In the genomic region with DNA sequence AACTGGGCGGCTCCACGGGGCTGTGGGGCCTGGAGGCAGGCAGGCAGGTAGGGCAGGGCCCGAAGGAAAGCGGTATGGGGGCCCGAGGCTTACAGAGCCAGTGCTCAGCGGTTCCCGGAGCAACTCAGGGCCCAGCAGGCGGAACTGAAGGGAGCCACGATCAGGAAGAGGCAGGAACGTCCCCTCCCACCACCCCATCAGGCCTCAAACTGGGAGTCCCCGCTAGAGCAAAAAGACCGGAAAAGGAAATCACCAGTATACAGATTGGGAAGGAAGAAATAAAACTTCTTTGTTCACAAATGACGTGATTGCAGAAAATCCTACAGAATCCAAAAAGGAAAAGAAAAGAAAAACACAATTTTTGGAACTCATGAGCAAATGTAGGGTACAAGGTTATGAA, we compare ENCODE assay signal across 19 cellular contexts. TPM values are rescaled to one million over a fixed set of nuclear protein-coding genes. Genes with fewer than 3 reads are reported as not detected.
DNase-seq lines count a peak whose midpoint lies in the region; ATAC-seq, FAIRE-seq and TF ChIP-seq lines count a peak whose summit lies in the region.
"Had no signal": no experiment of that assay in that cellular context is flagged by ENCODE, and none has a peak within 500 bp of the region (broad histone marks: within the 10 kb centered on the region; RNA-seq: fewer than 3 reads in every experiment).

No MANE protein-coding gene starts in this region.

- WGBS in GM12878 (ENCODE audit: insufficient coverage, insufficient replicate concordance, low lambda C conversion rate, missing lambda C conversion rate), result 40% methylated on average over 9 of the region's 13 CpGs

- TF ChIP-seq EP300 in GM12878 (IDR thresholded peaks at IDR 0.05; ENCODE audit: borderline replicate concordance in 1 of 2, control insufficient read depth in 1 of 2, low read depth in 2 of 2, low read length in 2 of 2), result no peak

- intact Hi-C loops in GM12878 (cut with micrococcal nuclease; ENCODE audit: unreplicated experiment), result no loop called here

- in situ Hi-C loops in GM12878 (cut with MboI), result no loop called here

- CTCF ChIA-PET in GM12878 (lab: Yijun Ruan, JAX), result no interaction called here

- H3K4me1 ChIP-seq in GM12878 (ENCODE audit: control insufficient read depth, insufficient read depth, low read length) (no peaks in the 10 kb centered on the region), neural progenitor cell (no peaks in the 10 kb centered on the region)

- H3K4me2 ChIP-seq in GM12878 (ENCODE audit: control insufficient read depth, insufficient read depth) (no peak overlapping the region), neural progenitor cell (no peak overlapping the region)
- H3K4me2 ChIP-seq: A549, KMS-11 had no signal

- no peaks in the 10 kb centered on the region for H3K36me3 Mint-ChIP-seq in neural progenitor cell
- H3K36me3 Mint-ChIP-seq: CD4-positive, CD25-positive, alpha-beta regulatory T cell had no signal

- H3K27me3 Mint-ChIP-seq in neural progenitor cell (ENCODE audit: insufficient read depth, low read depth), result peaks cover 18% of the 10 kb centered on the region

- H3F3A ChIP-seq in neural progenitor cell (ENCODE audit: low read depth), result no peaks in the 10 kb centered on the region

- no peak for FAIRE-seq in GM12878 (lab: Jason Lieb, UNC)
- FAIRE-seq: A549, GM18507 had no signal

- H3K9me3 ChIP-seq in GM12878 (replicated peaks; ENCODE audit: control insufficient read depth, insufficient read depth, low read length), result no peaks in the 10 kb centered on the region; the same call in 2 of the 3 replicates
- H3K9me3 ChIP-seq in neural progenitor cell (ENCODE audit: low read depth), result no peaks in the 10 kb centered on the region

- no TSS peak for BruUV-seq in GM12878 (replicated peaks; lab: Mats Ljungman, UMichigan)

- H3K79me2 ChIP-seq in GM12878 (ENCODE audit: control insufficient read depth, insufficient read depth, low read length) (no peaks in the 10 kb centered on the region), neural progenitor cell (ENCODE audit: low read depth) (no peaks in the 10 kb centered on the region)

- H3K9me3 Mint-ChIP-seq in neural progenitor cell, result peaks cover 7% of the 10 kb centered on the region

- no peak overlapping the region for H3K27ac ChIP-seq in GM12878 (ENCODE audit: control insufficient read depth, insufficient read depth)
- H3K27ac ChIP-seq in neural progenitor cell, result no peak overlapping the region
- H3K27ac ChIP-seq: A549, KMS-11 had no signal

- peaks cover 20% of the 10 kb centered on the region for H3K4me1 Mint-ChIP-seq in neural progenitor cell

- no peak for TF ChIP-seq POLR2A in GM12878 (IDR thresholded peaks at IDR 0.05; ENCODE audit: low read depth, low read length)

- TF ChIP-seq RAD21 in GM12878 (IDR thresholded peaks at IDR 0.05; ENCODE audit: insufficient read depth, low read depth, low read length), result no peak

- H3K4me3 Mint-ChIP-seq in neural progenitor cell, result no peak overlapping the region
- H3K4me3 Mint-ChIP-seq: CD4-positive, CD25-positive, alpha-beta regulatory T cell; IgD-negative memory B cell had no signal

- H3K27ac Mint-ChIP-seq in neural progenitor cell, result no peak overlapping the region
- H3K27ac Mint-ChIP-seq: CD4-positive, CD25-positive, alpha-beta regulatory T cell; IgD-negative memory B cell had no signal

- H3K4me3 ChIP-seq in H7 (ENCODE audit: insufficient read depth, low read depth, low read length) (no peak overlapping the region), GM12878 (no peak overlapping the region), neural progenitor cell (no peak overlapping the region)
- H3K4me3 ChIP-seq: A549 had no signal

- ATAC-seq in GM12878 (no peak), esophagus mucosa (peak; percentile 6), HG03469 (IDR thresholded peaks at IDR 0.05; ENCODE audit: unreplicated experiment) (no peak)
- ATAC-seq: A549, HCT116 had no signal

- RAD21 ChIA-PET in GM12878 (lab: Charles Lee; ENCODE audit: unreplicated experiment), result no interaction called here

- no peaks in the 10 kb centered on the region for H4K20me1 ChIP-seq in GM12878 (ENCODE audit: control insufficient read depth, insufficient read depth)
- H4K20me1 ChIP-seq in neural progenitor cell (ENCODE audit: low read depth), result no peaks in the 10 kb centered on the region

- H3K27me3 ChIP-seq in H7 (ENCODE audit: control insufficient read depth, insufficient read depth, low read length), result no peaks in the 10 kb centered on the region
- peaks cover 0 to 2% of the 10 kb centered on the region in 2 experiments; a peak in 1 of 4 replicates for H3K27me3 ChIP-seq in GM12878 (replicated peaks in 1 of 2; ENCODE audit: control insufficient read depth in 2 of 2, insufficient read depth in 2 of 2, low read length in 1 of 2)
- H3K27me3 ChIP-seq in neural progenitor cell, result peaks cover 23% of the 10 kb centered on the region

- POLR2A ChIA-PET in GM12878 (lab: Charles Lee), result no interaction called here

- DNase-seq in H7 (peak; percentile 55), GM12878 (ENCODE audit: low read depth, low spot score) (no peak), neural progenitor cell (ENCODE audit: low spot score) (no peak), NCI-H187 treated with DMSO at 0.1 percent for 48 hours (lab: John Stamatoyannopoulos, UW) (no peak), NK-92 (lab: John Stamatoyannopoulos, UW; ENCODE audit: unreplicated experiment) (no peak)
- DNase-seq: Calu3; CD4-positive, CD25-positive, alpha-beta regulatory T cell; DMS 273 treated with DMSO at 0.1 percent for 48 hours had no signal

- no peak for TF ChIP-seq CTCF in GM12878 (IDR thresholded peaks at IDR 0.05 in 2 of 3, conservative IDR thresholded peaks at IDR 0.05 in 1 of 3; ENCODE audit: control insufficient read depth in 2 of 3, extremely low read depth in 1 of 3, insufficient read depth in 1 of 3, low read depth in 3 of 3, low read length in 3 of 3)
- TF ChIP-seq CTCF in neural progenitor cell (IDR thresholded peaks at IDR 0.05), result no peak

- no peaks in the 10 kb centered on the region for H3K36me3 ChIP-seq in H7 (replicated peaks; ENCODE audit: control insufficient read depth, insufficient read depth, low read length)
- no peaks in the 10 kb centered on the region for H3K36me3 ChIP-seq in GM12878 (ENCODE audit: control insufficient read depth in 2 of 2, insufficient read depth in 2 of 2, low read length in 1 of 2)
- H3K36me3 ChIP-seq in neural progenitor cell, result no peaks in the 10 kb centered on the region

- SMC1A ChIA-PET in GM12878 (lab: Charles Lee; ENCODE audit: uncharacterized antibody, unreplicated experiment), result no interaction called here

- H2AFZ ChIP-seq in GM12878 (ENCODE audit: control insufficient read depth, low read depth, low read length), result no peak overlapping the region
- H2AFZ ChIP-seq in neural progenitor cell (replicated peaks), result no peak overlapping the region

- H3K9ac ChIP-seq in GM12878 (ENCODE audit: control insufficient read depth, insufficient read depth, low read length), result no peak overlapping the region
- no peak overlapping the region for H3K9ac ChIP-seq in neural progenitor cell
- H3K9ac ChIP-seq: KMS-11 had no signal

TF ChIP-seq in GM12878, 131 proteins besides CTCF, POLR2A, EP300 and RAD21:
- TF ChIP-seq RAD51 (IDR thresholded peaks at IDR 0.05) (0 out of 2 replicates have a peak, but pooled peaks have one; percentile 18), YY1 (IDR thresholded peaks at IDR 0.05; ENCODE audit: low read depth, low read length) (no peak)

RNA-seq across cellular contexts. Expression of a gene that starts 21.6 kb away (rescaled TPM):
- 5.3 and 9.2 TPM in 2 replicates for total RNA-seq in H7 (2014; rRNA removed; shearing (Covaris generic))
- 22.3 and 26.6 TPM in 2 replicates for total RNA-seq in GM12878 (2013; cell fraction: nucleolus; rRNA removed)
- total RNA-seq in GM12878 (2014; rRNA removed), result 15.4 and 19.4 TPM in 2 replicates
- total RNA-seq in GM12878 (2014; rRNA removed; fragmentation: Illumina TruSeq; extraction: Trizol), result 16.0 and 17.6 TPM in 2 replicates
- 14.8 and 16.7 TPM in 2 replicates for total RNA-seq in GM12878 (2021)
- polyA plus RNA-seq in GM12878 (2011; ENCODE audit: low read depth), result 28.4 TPM
- polyA plus RNA-seq in GM12878 (2011; rRNA removed), result 30.8 and 32.5 TPM in 2 replicates
- polyA plus RNA-seq in GM12878 (2011; cell fraction: cytosol; rRNA removed), result 27.5 TPM in 2 replicates
- 22.1 and 26.6 TPM in 2 replicates for polyA plus RNA-seq in GM12878 (2011; cell fraction: nucleus; rRNA removed)
- polyA plus RNA-seq in GM12878 (2012), result 28.4 and 35.3 TPM in 2 replicates
- 14.1 and 17.2 TPM in 2 replicates for polyA plus RNA-seq in GM12878 (2014; fragmentation: Illumina TruSeq; extraction: Trizol)
- polyA plus RNA-seq in GM12878 (2014; fragmentation: Nextera tagmentation; extraction: Ambion mirVana), result 10 to 100 TPM; 34.9 to 39.9 TPM
- polyA plus RNA-seq in GM12878 (2014; rRNA removed), result 19.8 and 23.1 TPM in 2 replicates
- 10 to 100 TPM; 21.7 to 23.1 TPM for polyA plus RNA-seq in GM12878 (2016; fragmentation: Nextera tagmentation; extraction: Ambion mirVana)
- polyA minus RNA-seq in GM12878 (2011; rRNA and poly(A)+ RNA removed), result 12.7 and 16.2 TPM in 2 replicates
- polyA minus RNA-seq in GM12878 (2011; cell fraction: cytosol; rRNA and poly(A)+ RNA removed), result 5.8 and 9.6 TPM in 2 replicates
- polyA minus RNA-seq in GM12878 (2011; cell fraction: nucleus; rRNA and poly(A)+ RNA removed), result 15.6 and 20.4 TPM in 2 replicates
- 13.5 TPM for total RNA-seq in esophagus mucosa
- total RNA-seq in neural progenitor cell (ENCODE audit: low replicate concordance), result 9.0 and 13.3 TPM in 2 replicates

RNA-seq across cellular contexts. Expression of a gene that starts 51.1 kb away (rescaled TPM):
- total RNA-seq in H7 (2014; rRNA removed; shearing (Covaris generic)), result not detected in 2 replicates
- total RNA-seq in GM12878 (2013; cell fraction: nucleolus; rRNA removed), result not detected in 2 replicates
- total RNA-seq in GM12878 (2014; rRNA removed) (not detected in 2 replicates), GM12878 (2014; rRNA removed; fragmentation: Illumina TruSeq; extraction: Trizol) (not detected in 2 replicates), GM12878 (2021) (not detected in 2 replicates), esophagus mucosa (not detected), neural progenitor cell (ENCODE audit: low replicate concordance) (not detected in 2 replicates)
- not detected for polyA plus RNA-seq in GM12878 (2011; ENCODE audit: low read depth)
- polyA plus RNA-seq in GM12878 (2011; rRNA removed) (not detected in 2 replicates), GM12878 (2014; fragmentation: Illumina TruSeq; extraction: Trizol) (not detected in 2 replicates), GM12878 (2014; fragmentation: Nextera tagmentation; extraction: Ambion mirVana) (not detected), GM12878 (2014; rRNA removed) (not detected in 2 replicates), GM12878 (2016; fragmentation: Nextera tagmentation; extraction: Ambion mirVana) (not detected)
- not detected in 2 replicates for polyA plus RNA-seq in GM12878 (2011; cell fraction: cytosol; rRNA removed)
- polyA plus RNA-seq in GM12878 (2011; cell fraction: nucleus; rRNA removed), result not detected in 2 replicates
- not detected in 2 replicates for polyA plus RNA-seq in GM12878 (2012)
- polyA minus RNA-seq in GM12878 (2011; rRNA and poly(A)+ RNA removed), result not detected in 2 replicates
- polyA minus RNA-seq in GM12878 (2011; cell fraction: cytosol; rRNA and poly(A)+ RNA removed), result not detected in 2 replicates
- not detected in 2 replicates for polyA minus RNA-seq in GM12878 (2011; cell fraction: nucleus; rRNA and poly(A)+ RNA removed)
- total RNA-seq: Calu3; CD4-positive, CD25-positive, alpha-beta regulatory T cell; Daoy; H4; HT-29 had no signal
- polyA plus RNA-seq: A549; BJ; CD4-positive, CD25-positive, alpha-beta regulatory T cell; IgD-negative memory B cell had no signal
